22 cellular contexts compared by ENCODE assay signal in genomic region chr20:19778404-19778803, GRCh38. TPM values are rescaled to one million over a fixed set of nuclear protein-coding genes. Genes with fewer than 3 reads are reported as not detected.
DNase-seq lines count a peak whose midpoint lies in the region; ATAC-seq and TF ChIP-seq lines count a peak whose summit lies in the region.
"Had no signal": no experiment of that assay in that cellular context is flagged by ENCODE, and none has a peak within 500 bp of the region (broad histone marks: within the 10 kb centered on the region; RNA-seq: fewer than 3 reads in every experiment).

No MANE protein-coding gene starts in this region.

- DNase-seq in AG20443 (ENCODE audit: low spot score): peak; percentile 38
- no peak for DNase-seq in adipocyte (ENCODE audit: low read depth)
- no peak for DNase-seq in left lung
- DNase-seq in DMS153 treated with DMSO at 0.1 percent for 48 hours (lab: John Stamatoyannopoulos, UW; ENCODE audit: unreplicated experiment): no peak
- no peak for DNase-seq in NCI-H2107 treated with DMSO at 0.1 percent for 48 hours (lab: John Stamatoyannopoulos, UW; ENCODE audit: unreplicated experiment)
- DNase-seq: activated CD4-positive, alpha-beta T cell treated with anti-CD3 and anti-CD28 coated beads, Interleukin-2, amount 50 U/mL, for 1 hour; anterior cingulate cortex; caudate nucleus; DMS53; glutamatergic neuron; KG1; kidney glomerular epithelial cell; NCI-H146; NCI-H524 treated with DMSO at 0.1 percent for 48 hours; small intestine; stimulated activated CD4-positive, alpha-beta T cell treated with anti-CD3 and anti-CD28 coated beads, Interleukin-2, amount 100 ng/mL, for 24 hours; testis had no signal

- H3K4me1 ChIP-seq in adipocyte (ENCODE audit: control insufficient read depth, insufficient read depth, low read length) (peaks cover 57% of the 10 kb centered on the region), left lung (peaks cover 23 to 26% of the 10 kb centered on the region in 2 donors), stomach smooth muscle (ENCODE audit: control insufficient read depth, insufficient read depth, low read length) (peaks cover 6% of the 10 kb centered on the region)
- H3K4me1 ChIP-seq: testis had no signal

- intact Hi-C loops in left lung (cut with DNase I): loop anchor here in 1 of 2 donors (10.0 kb wide), 1 partner anchor 84 kb away; no protein-coding TSS in a partner anchor

- H3K4me3 ChIP-seq in adipocyte (ENCODE audit: low read length): no peak overlapping the region
- H3K4me3 ChIP-seq in left lung: no peak overlapping the region
- no peak overlapping the region for H3K4me3 ChIP-seq in stomach smooth muscle (ENCODE audit: low read length in 2 of 2)
- H3K4me3 ChIP-seq: GM23338, testis had no signal

- ATAC-seq in left lung: peak; percentile 11
- no peak for ATAC-seq in HG03108 (IDR thresholded peaks at IDR 0.05; ENCODE audit: unreplicated experiment)
- ATAC-seq in GM21526 (IDR thresholded peaks at IDR 0.05; ENCODE audit: low FRiP score, unreplicated experiment): no peak
- ATAC-seq: GM23338, WTC11 had no signal

- no peaks in the 10 kb centered on the region for H3K36me3 ChIP-seq in adipocyte (ENCODE audit: control insufficient read depth, insufficient read depth, low read length, severe bottlenecking)
- no peaks in the 10 kb centered on the region for H3K36me3 ChIP-seq in left lung
- H3K36me3 ChIP-seq in stomach smooth muscle (ENCODE audit: control insufficient read depth in 2 of 2, insufficient read depth in 2 of 2, low read length in 2 of 2): no peaks in the 10 kb centered on the region

- H3K9me3 ChIP-seq in adipocyte (ENCODE audit: control insufficient read depth, low read length) (no peaks in the 10 kb centered on the region), left lung (no peaks in the 10 kb centered on the region), stomach smooth muscle (ENCODE audit: control insufficient read depth in 2 of 2, low read length in 2 of 2) (no peaks in the 10 kb centered on the region)
- H3K9me3 ChIP-seq: testis had no signal

- TF ChIP-seq CTCF in left lung (IDR thresholded peaks at IDR 0.05): no peak

- peak overlapping the region in 1 of 2 donors; percentile 13 for H3K27ac ChIP-seq in left lung
- peak overlapping the region; percentile 11 for H3K27ac ChIP-seq in stomach smooth muscle (ENCODE audit: low read length)
- H3K27ac ChIP-seq: testis had no signal

- peak overlapping the region; percentile 61 for H3K9ac ChIP-seq in adipocyte (ENCODE audit: low read length)
- H3K9ac ChIP-seq in stomach smooth muscle (ENCODE audit: low read length in 2 of 2): no peak overlapping the region

- no peaks in the 10 kb centered on the region for H3K27me3 ChIP-seq in adipocyte (replicated peaks; ENCODE audit: control insufficient read depth, insufficient read depth, low read length)
- no peaks in the 10 kb centered on the region for H3K27me3 ChIP-seq in left lung
- no peaks in the 10 kb centered on the region for H3K27me3 ChIP-seq in stomach smooth muscle (ENCODE audit: control insufficient read depth in 1 of 2, insufficient read depth in 2 of 2, low read length in 2 of 2)
- H3K27me3 ChIP-seq: testis had no signal

RNA-seq across cellular contexts. Expression of gene RIN2, which starts 20.3 kb away (rescaled TPM):
- total RNA-seq in left lung: 10 to 100 TPM; 69.0 to 69.8 TPM
